In the genomic region with DNA sequence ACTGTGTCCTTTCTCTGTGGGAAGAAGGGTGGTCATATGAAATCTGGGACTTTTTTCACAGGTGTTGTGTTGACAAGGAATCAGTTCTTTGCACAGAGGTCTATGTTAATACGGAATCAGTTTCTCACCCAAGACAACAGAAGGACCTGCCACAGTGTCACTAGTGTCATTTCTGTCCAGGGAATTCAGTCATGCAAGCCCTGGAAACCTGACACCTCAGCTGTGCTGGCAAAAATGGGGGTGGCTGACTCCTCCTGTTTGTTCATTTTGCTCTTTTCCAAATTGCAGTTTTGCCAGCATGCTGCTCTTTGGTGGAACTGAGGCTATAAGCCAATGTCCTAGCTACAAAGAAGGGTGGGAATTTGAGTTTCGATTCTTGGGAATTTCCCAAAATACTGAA, we compare ENCODE assay signal across 1 cellular context.
TF ChIP-seq lines count a peak whose summit lies in the region.

No MANE protein-coding gene starts in this region.

TF ChIP-seq in GM12878, 131 proteins besides CTCF, POLR2A, EP300 and RAD21:
- no peak for TF ChIP-seq BRCA1 (IDR thresholded peaks at IDR 0.05; ENCODE audit: low read depth, low read length)
- no peak for TF ChIP-seq IRF5 (IDR thresholded peaks at IDR 0.05; ENCODE audit: borderline replicate concordance)
- TF ChIP-seq ZBTB4 (CRISPR knock-in tag; IDR thresholded peaks at IDR 0.05) = no peak
- TF ChIP-seq TCF3 (IDR thresholded peaks at IDR 0.05; ENCODE audit: borderline replicate concordance, insufficient read depth, low read depth, low read length) = no peak
- no peak for TF ChIP-seq RUNX3 (IDR thresholded peaks at IDR 0.05; ENCODE audit: low read length)
- TF ChIP-seq, protein P1, sequence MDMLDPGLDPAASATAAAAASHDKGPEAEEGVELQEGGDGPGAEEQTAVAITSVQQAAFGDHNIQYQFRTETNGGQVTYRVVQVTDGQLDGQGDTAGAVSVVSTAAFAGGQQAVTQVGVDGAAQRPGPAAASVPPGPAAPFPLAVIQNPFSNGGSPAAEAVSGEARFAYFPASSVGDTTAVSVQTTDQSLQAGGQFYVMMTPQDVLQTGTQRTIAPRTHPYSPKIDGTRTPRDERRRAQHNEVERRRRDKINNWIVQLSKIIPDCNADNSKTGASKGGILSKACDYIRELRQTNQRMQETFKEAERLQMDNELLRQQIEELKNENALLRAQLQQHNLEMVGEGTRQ (IDR thresholded peaks at IDR 0.05; ENCODE audit: borderline replicate concordance, low read depth, low read length) = no peak
- no peak for TF ChIP-seq BACH1 (IDR thresholded peaks at IDR 0.05; ENCODE audit: borderline replicate concordance)
- TF ChIP-seq, protein P2, sequence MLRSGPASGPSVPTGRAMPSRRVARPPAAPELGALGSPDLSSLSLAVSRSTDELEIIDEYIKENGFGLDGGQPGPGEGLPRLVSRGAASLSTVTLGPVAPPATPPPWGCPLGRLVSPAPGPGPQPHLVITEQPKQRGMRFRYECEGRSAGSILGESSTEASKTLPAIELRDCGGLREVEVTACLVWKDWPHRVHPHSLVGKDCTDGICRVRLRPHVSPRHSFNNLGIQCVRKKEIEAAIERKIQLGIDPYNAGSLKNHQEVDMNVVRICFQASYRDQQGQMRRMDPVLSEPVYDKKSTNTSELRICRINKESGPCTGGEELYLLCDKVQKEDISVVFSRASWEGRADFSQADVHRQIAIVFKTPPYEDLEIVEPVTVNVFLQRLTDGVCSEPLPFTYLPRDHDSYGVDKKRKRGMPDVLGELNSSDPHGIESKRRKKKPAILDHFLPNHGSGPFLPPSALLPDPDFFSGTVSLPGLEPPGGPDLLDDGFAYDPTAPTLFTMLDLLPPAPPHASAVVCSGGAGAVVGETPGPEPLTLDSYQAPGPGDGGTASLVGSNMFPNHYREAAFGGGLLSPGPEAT (IDR thresholded peaks at IDR 0.05; ENCODE audit: low read depth) = no peak
- no peak for TF ChIP-seq NFYA (IDR thresholded peaks at IDR 0.05; ENCODE audit: borderline replicate concordance, low read depth, low read length)
- no peak for TF ChIP-seq GATAD2B (conservative IDR thresholded peaks at IDR 0.05; ENCODE audit: low read depth)
- TF ChIP-seq, protein P3, sequence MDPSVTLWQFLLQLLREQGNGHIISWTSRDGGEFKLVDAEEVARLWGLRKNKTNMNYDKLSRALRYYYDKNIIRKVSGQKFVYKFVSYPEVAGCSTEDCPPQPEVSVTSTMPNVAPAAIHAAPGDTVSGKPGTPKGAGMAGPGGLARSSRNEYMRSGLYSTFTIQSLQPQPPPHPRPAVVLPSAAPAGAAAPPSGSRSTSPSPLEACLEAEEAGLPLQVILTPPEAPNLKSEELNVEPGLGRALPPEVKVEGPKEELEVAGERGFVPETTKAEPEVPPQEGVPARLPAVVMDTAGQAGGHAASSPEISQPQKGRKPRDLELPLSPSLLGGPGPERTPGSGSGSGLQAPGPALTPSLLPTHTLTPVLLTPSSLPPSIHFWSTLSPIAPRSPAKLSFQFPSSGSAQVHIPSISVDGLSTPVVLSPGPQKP (IDR thresholded peaks at IDR 0.05; ENCODE audit: low read depth, low read length) = no peak
